In the genomic region with DNA sequence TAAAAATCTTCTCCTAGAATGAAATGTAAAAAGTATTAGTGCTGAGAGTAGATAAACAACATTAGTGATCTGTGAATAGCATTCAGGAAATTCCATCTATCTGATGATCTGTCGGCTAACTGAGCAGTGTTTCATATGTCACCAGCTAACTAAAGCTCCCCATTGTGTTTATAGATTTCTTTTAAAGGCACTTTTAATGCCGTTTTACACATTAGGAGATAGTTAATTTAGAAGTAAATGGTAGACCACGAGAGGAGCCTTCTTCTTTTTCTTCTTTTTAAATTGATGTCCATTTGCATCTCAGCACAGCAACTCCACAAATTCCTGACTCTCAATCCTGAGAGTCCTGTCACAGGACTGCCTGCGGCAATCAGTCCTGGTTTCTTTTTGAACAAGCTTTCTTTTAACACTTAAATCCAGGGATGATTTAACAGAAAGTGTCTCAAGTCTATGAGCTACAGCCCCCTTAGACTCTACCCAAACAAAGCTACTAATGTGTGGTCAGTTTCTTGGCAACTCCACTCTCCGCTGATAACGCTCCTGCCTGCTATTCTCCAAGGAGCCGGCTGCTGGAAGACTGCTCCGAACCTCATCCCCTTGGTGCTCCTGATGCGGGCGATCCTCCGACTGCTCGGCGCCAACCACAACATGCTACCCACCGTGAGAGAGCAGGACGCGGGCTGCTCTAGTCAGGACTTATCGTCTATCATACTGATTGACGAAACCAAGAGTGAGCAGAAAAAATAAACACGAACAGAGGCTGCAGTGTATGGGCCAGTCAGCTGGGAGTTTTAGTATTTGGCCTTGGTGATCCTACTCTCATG, we compare ENCODE assay signal across 1 cellular context.
TF ChIP-seq lines count a peak whose summit lies in the region.

No MANE protein-coding gene starts in this region.

TF ChIP-seq in SK-N-SH treated with all-trans-retinoic acid at 6 μM for 48 hours, 23 proteins besides CTCF, POLR2A, EP300 and RAD21 (continued from another document):
- TF ChIP-seq, protein P1, sequence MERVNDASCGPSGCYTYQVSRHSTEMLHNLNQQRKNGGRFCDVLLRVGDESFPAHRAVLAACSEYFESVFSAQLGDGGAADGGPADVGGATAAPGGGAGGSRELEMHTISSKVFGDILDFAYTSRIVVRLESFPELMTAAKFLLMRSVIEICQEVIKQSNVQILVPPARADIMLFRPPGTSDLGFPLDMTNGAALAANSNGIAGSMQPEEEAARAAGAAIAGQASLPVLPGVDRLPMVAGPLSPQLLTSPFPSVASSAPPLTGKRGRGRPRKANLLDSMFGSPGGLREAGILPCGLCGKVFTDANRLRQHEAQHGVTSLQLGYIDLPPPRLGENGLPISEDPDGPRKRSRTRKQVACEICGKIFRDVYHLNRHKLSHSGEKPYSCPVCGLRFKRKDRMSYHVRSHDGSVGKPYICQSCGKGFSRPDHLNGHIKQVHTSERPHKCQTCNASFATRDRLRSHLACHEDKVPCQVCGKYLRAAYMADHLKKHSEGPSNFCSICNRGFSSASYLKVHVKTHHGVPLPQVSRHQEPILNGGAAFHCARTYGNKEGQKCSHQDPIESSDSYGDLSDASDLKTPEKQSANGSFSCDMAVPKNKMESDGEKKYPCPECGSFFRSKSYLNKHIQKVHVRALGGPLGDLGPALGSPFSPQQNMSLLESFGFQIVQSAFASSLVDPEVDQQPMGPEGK (CRISPR knock-in tag; IDR thresholded peaks at IDR 0.05; ENCODE audit: borderline replicate concordance), result no peak
TF ChIP-seq in SK-N-SH treated with all-trans-retinoic acid at 6 μM for 48 hours: peak in this region for 0.
